Comparison of ENCODE assay signal across 25 cellular contexts in genomic region chr1:11534846-11535245, GRCh38. TPM values are rescaled to one million over a fixed set of nuclear protein-coding genes. Genes with fewer than 3 reads are reported as not detected.
"Had no signal": no experiment of that assay in that cellular context is flagged by ENCODE, and none has a peak within 500 bp of the region (broad histone marks: within the 10 kb centered on the region; RNA-seq: fewer than 3 reads in every experiment).

No MANE protein-coding gene starts in this region.

- H3K27me3 Mint-ChIP-seq: activated CD4-positive, alpha-beta memory T cell treated with anti-CD3 and anti-CD28 coated beads, Interleukin-2, amount 10 ng/mL, durations not matched to agents 7 days and 5 days; activated CD4-positive, alpha-beta T cell treated with anti-CD3 and anti-CD28 coated beads, Interleukin-2, amount 10 ng/mL, durations not matched to agents 24 days and 14 days had no signal

- H3K4me3 Mint-ChIP-seq: activated CD4-positive, alpha-beta memory T cell treated with anti-CD3 and anti-CD28 coated beads, Interleukin-2, amount 10 ng/mL, durations not matched to agents 7 days and 5 days; activated CD4-positive, alpha-beta T cell treated with anti-CD3 and anti-CD28 coated beads, Interleukin-2, amount 10 ng/mL, durations not matched to agents 24 days and 14 days; activated naive CD4-positive, alpha-beta T cell treated with anti-CD3 and anti-CD28 coated beads for 36 hours; activated T-cell treated with anti-CD3 and anti-CD28 coated beads, Interleukin-2, amount 50 U/mL, for 72 hours; nephron progenitor cell; stimulated activated memory B cell treated with anti-CD40 and anti-IgM and Interleukin-4, amounts not matched to agents 10 μg/mL and 1 μg/mL and 100 μg/mL, for 72 hours; T-helper 17 cell had no signal

- DNase-seq: activated CD4-positive, alpha-beta memory T cell treated with anti-CD3 and anti-CD28 coated beads, Interleukin-2, amount 10 ng/mL, durations not matched to agents 7 days and 5 days; activated CD4-positive, alpha-beta T cell treated with anti-CD3 and anti-CD28 coated beads, Interleukin-2, amount 10 ng/mL, durations not matched to agents 24 days and 14 days; activated effector memory CD4-positive, alpha-beta T cell treated with Interleukin-2 at 50 U/mL for 16 hours; activated naive CD4-positive, alpha-beta T cell treated with anti-CD3 and anti-CD28 coated beads for 36 hours; activated T-cell treated with anti-CD3 and anti-CD28 coated beads, Interleukin-2, amount 50 U/mL, for 72 hours; anterior cingulate cortex; body of pancreas; effector memory CD4-positive, alpha-beta T cell; esophagus squamous epithelium; gastrocnemius medialis; hippocampal formation; lower lobe of right lung; mesendoderm; mucosa of descending colon; nephron progenitor cell; nucleus accumbens; stimulated activated CD4-positive, alpha-beta T cell treated with anti-CD3 and anti-CD28 coated beads, Interleukin-15, amount 100 ng/mL, for 24 hours; T-helper 17 cell; transverse colon had no signal

- H3K27ac Mint-ChIP-seq: activated CD4-positive, alpha-beta memory T cell treated with anti-CD3 and anti-CD28 coated beads, Interleukin-2, amount 10 ng/mL, durations not matched to agents 7 days and 5 days; activated CD4-positive, alpha-beta T cell treated with anti-CD3 and anti-CD28 coated beads, Interleukin-2, amount 10 ng/mL, durations not matched to agents 24 days and 14 days; activated naive CD4-positive, alpha-beta T cell treated with anti-CD3 and anti-CD28 coated beads for 36 hours; activated T-cell treated with anti-CD3 and anti-CD28 coated beads, Interleukin-2, amount 50 U/mL, for 72 hours; nephron progenitor cell; stimulated activated memory B cell treated with anti-CD40 and anti-IgM and Interleukin-4, amounts not matched to agents 10 μg/mL and 1 μg/mL and 100 μg/mL, for 72 hours; T-helper 17 cell had no signal

- H3K4me1 Mint-ChIP-seq: activated CD4-positive, alpha-beta memory T cell treated with anti-CD3 and anti-CD28 coated beads, Interleukin-2, amount 10 ng/mL, durations not matched to agents 7 days and 5 days; activated CD4-positive, alpha-beta T cell treated with anti-CD3 and anti-CD28 coated beads, Interleukin-2, amount 10 ng/mL, durations not matched to agents 24 days and 14 days; nephron progenitor cell; stimulated activated memory B cell treated with anti-CD40 and anti-IgM and Interleukin-4, amounts not matched to agents 10 μg/mL and 1 μg/mL and 100 μg/mL, for 72 hours; T-helper 17 cell had no signal

- ATAC-seq: activated CD4-positive, CD25-positive, alpha-beta regulatory T cell treated with anti-CD3 and anti-CD28 coated beads, Interleukin-2, amount 50 U/mL, for 24 hours; activated T-cell treated with anti-CD3 and anti-CD28 coated beads, Interleukin-2, amount 50 U/mL, for 72 hours; body of pancreas; gastrocnemius medialis; lower lobe of right lung; mucosa of descending colon; right lobe of liver; stimulated activated memory B cell treated with anti-CD40 and anti-IgM and Interleukin-4, amounts not matched to agents 10 μg/mL and 1 μg/mL and 100 μg/mL, for 72 hours; T-helper 17 cell had no signal

- H3K4me1 ChIP-seq: body of pancreas, esophagus squamous epithelium, gastrocnemius medialis, lower lobe of right lung, right lobe of liver, transverse colon, vagina had no signal

- H3K36me3 ChIP-seq: cardiac muscle cell, esophagus squamous epithelium, gastrocnemius medialis, lower lobe of right lung, right lobe of liver, transverse colon, vagina had no signal

- H3K27me3 ChIP-seq: body of pancreas, cardiac muscle cell, right lobe of liver, transverse colon, vagina had no signal

- H3K4me3 ChIP-seq: body of pancreas, cardiac muscle cell, esophagus squamous epithelium, gastrocnemius medialis, lower lobe of right lung, mucosa of descending colon, right lobe of liver, skin epidermis, transverse colon, vagina had no signal

- H3K9me3 Mint-ChIP-seq: activated CD4-positive, alpha-beta memory T cell treated with anti-CD3 and anti-CD28 coated beads, Interleukin-2, amount 10 ng/mL, durations not matched to agents 7 days and 5 days; activated CD4-positive, alpha-beta T cell treated with anti-CD3 and anti-CD28 coated beads, Interleukin-2, amount 10 ng/mL, durations not matched to agents 24 days and 14 days; activated naive CD4-positive, alpha-beta T cell treated with anti-CD3 and anti-CD28 coated beads for 36 hours; activated T-cell treated with anti-CD3 and anti-CD28 coated beads, Interleukin-2, amount 50 U/mL, for 72 hours; nephron progenitor cell; stimulated activated memory B cell treated with anti-CD40 and anti-IgM and Interleukin-4, amounts not matched to agents 10 μg/mL and 1 μg/mL and 100 μg/mL, for 72 hours had no signal

- H3K9me3 ChIP-seq: body of pancreas, esophagus squamous epithelium, gastrocnemius medialis, lower lobe of right lung, mucosa of descending colon, right lobe of liver, transverse colon, vagina had no signal

- H3K36me3 Mint-ChIP-seq: stimulated activated memory B cell treated with anti-CD40 and anti-IgM and Interleukin-4, amounts not matched to agents 10 μg/mL and 1 μg/mL and 100 μg/mL, for 72 hours had no signal

- H3K27ac ChIP-seq: body of pancreas, cardiac muscle cell, esophagus squamous epithelium, gastrocnemius medialis, lower lobe of right lung, right lobe of liver, skin epidermis, transverse colon, vagina had no signal

RNA-seq across cellular contexts. Expression of gene DISP3, which starts 55.9 kb away (rescaled TPM):
- total RNA-seq: gastrocnemius medialis, vagina had no signal
